23 cellular contexts compared by ENCODE assay signal in genomic region chr16:88321635-88322499, GRCh38.
A peak's percentile ranks its signal among the peaks of the same experiment; 100 is the strongest.
DNase-seq lines count a peak whose midpoint lies in the region; ATAC-seq, FAIRE-seq and TF ChIP-seq lines count a peak whose summit lies in the region.
"Had no signal": no experiment of that assay in that cellular context is flagged by ENCODE, and none has a peak within 500 bp of the region (broad histone marks: within the 10 kb centered on the region; RNA-seq: fewer than 3 reads in every experiment).

No MANE protein-coding gene starts in this region.

- CTCF ChIA-PET in HCT116 (lab: Charles Lee) (no interaction called here), Caco-2 (lab: Charles Lee) (interaction anchor here (0.6 kb wide), 1 partner anchor 171 kb away, joined by 3 read pairs; no protein-coding TSS in a partner anchor)

- no peaks in the 10 kb centered on the region for H4K20me1 ChIP-seq in HCT116 (ENCODE audit: insufficient read depth)
- H4K20me1 ChIP-seq: BLaER1 had no signal

- H3K4me2 ChIP-seq in HCT116 (ENCODE audit: low read length) (no peak overlapping the region), neuronal stem cell (ENCODE audit: insufficient read depth, low read length, poor library complexity, severe bottlenecking) (peak overlapping the region; percentile 18)

- H3K4ac ChIP-seq in neuronal stem cell (ENCODE audit: low read length): no peak overlapping the region

- no peak overlapping the region for H3K4me3 ChIP-seq in left ventricle myocardium inferior
- no peak overlapping the region for H3K4me3 ChIP-seq in HCT116 (replicated peaks in 1 of 2; ENCODE audit: low read depth in 1 of 2, low read length in 2 of 2)
- no peak overlapping the region for H3K4me3 ChIP-seq in bronchial epithelial cell (ENCODE audit: low read depth, low read length)
- H3K4me3 ChIP-seq in neuronal stem cell (ENCODE audit: low read length in 2 of 2): no peak overlapping the region
- no peak overlapping the region for H3K4me3 ChIP-seq in Caco-2 (ENCODE audit: low read depth, low read length)
- H3K4me3 ChIP-seq: BLaER1, HAP-1 had no signal

- intact Hi-C loops in Right ventricle myocardium inferior (cut with DNase I) (no loop called here), left ventricle myocardium inferior (cut with micrococcal nuclease) (no loop called here), HCT116 (cut with micrococcal nuclease) (no loop called here), left colon (cut with DNase I, micrococcal nuclease) (no loop called here), Caco-2 (cut with micrococcal nuclease; ENCODE audit: unreplicated experiment) (no loop called here)

- H2BK12ac ChIP-seq in neuronal stem cell (ENCODE audit: low read length): peak overlapping the region; percentile 58

- peaks cover 15% of the 10 kb centered on the region for H3K4me1 ChIP-seq in left ventricle myocardium inferior
- H3K4me1 ChIP-seq in HCT116 (ENCODE audit: control insufficient read depth in 1 of 2, insufficient read depth in 2 of 2, low read length in 2 of 2): peaks cover 0 to 10% of the 10 kb centered on the region in 2 experiments; a peak in 1 of 4 replicates
- no peaks in the 10 kb centered on the region for H3K4me1 ChIP-seq in neuronal stem cell (ENCODE audit: control insufficient read depth in 2 of 2, insufficient read depth in 1 of 2, low read depth in 1 of 2, low read length in 2 of 2)
- no peaks in the 10 kb centered on the region for H3K4me1 ChIP-seq in Caco-2
- H3K4me1 ChIP-seq: HAP-1 had no signal

- no peaks in the 10 kb centered on the region for H3K36me3 ChIP-seq in left ventricle myocardium inferior
- H3K36me3 ChIP-seq in HCT116 (ENCODE audit: control insufficient read depth in 1 of 2, insufficient read depth in 2 of 2, low read length in 2 of 2): no peaks in the 10 kb centered on the region
- no peaks in the 10 kb centered on the region for H3K36me3 ChIP-seq in bronchial epithelial cell (ENCODE audit: control insufficient read depth, insufficient read depth, low read length)
- H3K36me3 ChIP-seq in neuronal stem cell (replicated peaks in 1 of 2; ENCODE audit: control insufficient read depth in 2 of 2, insufficient read depth in 2 of 2, low read length in 2 of 2): peaks cover 0 to 2% of the 10 kb centered on the region in 2 donors
- no peaks in the 10 kb centered on the region for H3K36me3 ChIP-seq in Caco-2 (ENCODE audit: control insufficient read depth, insufficient read depth, low read length)
- H3K36me3 ChIP-seq: BLaER1, HAP-1 had no signal

- ATAC-seq in Right ventricle myocardium inferior: no peak
- ATAC-seq in HCT116: peak; percentile 39; the same call in 1 of the 2 replicates
- no peak for ATAC-seq in left colon
- ATAC-seq: CD8-positive, alpha-beta T cell had no signal

- H2AFZ ChIP-seq in HCT116 (ENCODE audit: low read depth, low read length, poor library complexity, severe bottlenecking): no peak overlapping the region
- no peak overlapping the region for H2AFZ ChIP-seq in neuronal stem cell (ENCODE audit: low read length)

- H3K14ac ChIP-seq in neuronal stem cell (ENCODE audit: low read length): peak overlapping the region; percentile 89

- H2BK15ac ChIP-seq in neuronal stem cell (ENCODE audit: low read length): peak overlapping the region; percentile 26

- TF ChIP-seq CTCF in left ventricle myocardium inferior (IDR thresholded peaks at IDR 0.05; ENCODE audit: borderline replicate concordance) (no peak), HCT116 (IDR thresholded peaks at IDR 0.05 in 2 of 3, conservative IDR thresholded peaks at IDR 0.05 in 1 of 3; ENCODE audit: borderline replicate concordance in 1 of 3, insufficient read depth in 1 of 3, low read depth in 2 of 3, low read length in 2 of 3) (no peak), bronchial epithelial cell (IDR thresholded peaks at IDR 0.05; ENCODE audit: insufficient read depth, low read length, severe bottlenecking) (no peak), Caco-2 (IDR thresholded peaks at IDR 0.05; ENCODE audit: insufficient read depth in 1 of 2, low read depth in 1 of 2, low read length in 1 of 2, severe bottlenecking in 1 of 2, unreplicated experiment in 1 of 2) (no peak)

- no peak overlapping the region for H2BK120ac ChIP-seq in neuronal stem cell (ENCODE audit: low read depth, low read length)

- no peaks in the 10 kb centered on the region for H3K9me2 ChIP-seq in HCT116 (ENCODE audit: insufficient read depth)

- no peak overlapping the region for H3K4me3 Mint-ChIP-seq in Caco-2 (ENCODE audit: unreplicated experiment)
- H3K4me3 Mint-ChIP-seq: B cell; CD4-positive, CD25-positive, alpha-beta regulatory T cell; CD8-positive, alpha-beta T cell had no signal

- DNase-seq in Right ventricle myocardium inferior (ENCODE audit: missing footprints) (peak; percentile 50), left ventricle myocardium inferior (no peak), HCT116 (ENCODE audit: low read depth, low spot score) (no peak), bronchial epithelial cell (ENCODE audit: low read depth) (no peak), neuronal stem cell (ENCODE audit: low spot score) (no peak), left colon (no peak), NCI-H1694 (lab: John Stamatoyannopoulos, UW) (no peak), Caco-2 (no peak)
- DNase-seq: Calu3; CD8-positive, alpha-beta T cell; DMS79 treated with DMSO at 0.1 percent for 48 hours; GF-D8; GOT3 had no signal

- H3K27me3 Mint-ChIP-seq in Caco-2 (ENCODE audit: insufficient read depth, unreplicated experiment): no peaks in the 10 kb centered on the region

- no peaks in the 10 kb centered on the region for H3K79me1 ChIP-seq in neuronal stem cell (ENCODE audit: low read depth, low read length)

- H4K8ac ChIP-seq in neuronal stem cell (ENCODE audit: low read depth, low read length): no peak overlapping the region

- no peak overlapping the region for H3K9ac ChIP-seq in HCT116 (ENCODE audit: low read length)
- peak overlapping the region; percentile 21 for H3K9ac ChIP-seq in neuronal stem cell (ENCODE audit: low read depth, low read length, poor library complexity)
- H3K9ac ChIP-seq: BLaER1 had no signal

- no peak overlapping the region for H4K91ac ChIP-seq in neuronal stem cell (ENCODE audit: low read depth, low read length, poor library complexity)

- no peak overlapping the region for H3K23ac ChIP-seq in neuronal stem cell (ENCODE audit: low read depth, low read length, poor library complexity)

- no peak overlapping the region for H3K27ac ChIP-seq in left ventricle myocardium inferior (replicated peaks)
- H3K27ac ChIP-seq in HCT116 (ENCODE audit: low read depth, low read length): no peak overlapping the region
- no peak overlapping the region for H3K27ac ChIP-seq in neuronal stem cell (replicated peaks; ENCODE audit: low read length)
- H3K27ac ChIP-seq: 22Rv1, BLaER1, C4-2B had no signal

- H3K27ac Mint-ChIP-seq in Caco-2 (ENCODE audit: unreplicated experiment): no peak overlapping the region
- H3K27ac Mint-ChIP-seq: B cell; CD4-positive, CD25-positive, alpha-beta regulatory T cell; CD8-positive, alpha-beta T cell had no signal

- peak overlapping the region; percentile 35 for H3K18ac ChIP-seq in neuronal stem cell (ENCODE audit: low read length)

- H3K4me1 Mint-ChIP-seq in Caco-2 (ENCODE audit: low read depth, unreplicated experiment): no peaks in the 10 kb centered on the region
- H3K4me1 Mint-ChIP-seq: B cell; CD4-positive, CD25-positive, alpha-beta regulatory T cell had no signal

- POLR2A ChIA-PET in HCT116 (lab: Charles Lee): no interaction called here
- POLR2A ChIA-PET in Caco-2 (lab: Charles Lee): no interaction called here

- peak overlapping the region; percentile 13 for H2BK5ac ChIP-seq in neuronal stem cell (ENCODE audit: low read length)

- no peak for TF ChIP-seq POLR2A in HCT116 (IDR thresholded peaks at IDR 0.05; ENCODE audit: borderline replicate concordance, extremely low read depth, insufficient read depth, insufficient read length)

- peak overlapping the region; percentile 88 for H2AK5ac ChIP-seq in neuronal stem cell (ENCODE audit: low read depth, low read length)

- BruUV-seq in HCT116 (replicated peaks; lab: Mats Ljungman, UMichigan) (no TSS peak), Caco-2 (replicated peaks; lab: Mats Ljungman, UMichigan) (no TSS peak)

- no peaks in the 10 kb centered on the region for H3K79me2 ChIP-seq in HCT116 (ENCODE audit: insufficient read depth, low read length)

- H3K36me3 Mint-ChIP-seq in Caco-2 (ENCODE audit: insufficient read depth, unreplicated experiment): no peaks in the 10 kb centered on the region
- H3K36me3 Mint-ChIP-seq: CD4-positive, CD25-positive, alpha-beta regulatory T cell; CD8-positive, alpha-beta T cell had no signal

- TF ChIP-seq RAD21 in HCT116 (IDR thresholded peaks at IDR 0.05; ENCODE audit: low read depth): no peak

- H3K9me3 Mint-ChIP-seq in Caco-2 (ENCODE audit: unreplicated experiment): no peaks in the 10 kb centered on the region
- H3K9me3 Mint-ChIP-seq: CD8-positive, alpha-beta T cell had no signal

- no CpG with 5 or more reads among the region's 32 CpGs for WGBS in neuronal stem cell (ENCODE audit: extremely low coverage in 2 of 2, insufficient read length in 2 of 2, insufficient replicate concordance in 1 of 2), 2 donors

- H3K27me3 ChIP-seq in left ventricle myocardium inferior (ENCODE audit: low read depth) (peaks cover 22% of the 10 kb centered on the region), HCT116 (ENCODE audit: insufficient read depth, low read length) (no peaks in the 10 kb centered on the region), bronchial epithelial cell (ENCODE audit: control insufficient read depth, insufficient read depth, low read length) (no peaks in the 10 kb centered on the region), neuronal stem cell (ENCODE audit: control insufficient read depth in 3 of 3, insufficient read depth in 3 of 3, low read depth in 1 of 3, low read length in 3 of 3) (no peaks in the 10 kb centered on the region), Caco-2 (replicated peaks; ENCODE audit: control insufficient read depth, insufficient read depth, low read length) (no peaks in the 10 kb centered on the region)
- H3K27me3 ChIP-seq: BLaER1 had no signal

- RAD21 ChIA-PET in HCT116 (lab: Charles Lee; ENCODE audit: low non-redundant PET in 1 of 2, low total read pairs in 2 of 2, uncharacterized antibody in 2 of 2, unreplicated experiment in 2 of 2): interaction anchor here in 1 of 2 experiments (0.6 kb wide), 1 partner anchor 39 kb away, joined by 3 read pairs; no protein-coding TSS in a partner anchor

- peak; percentile 82 for FAIRE-seq in bronchial epithelial cell (lab: Jason Lieb, UNC)
- FAIRE-seq: A204.1, GM12891, GM18507, H54 had no signal

- H3K9me3 ChIP-seq in left ventricle myocardium inferior (replicated peaks): no peaks in the 10 kb centered on the region
- peaks cover 0 to 15% of the 10 kb centered on the region in 2 experiments; a peak in 1 of 4 replicates for H3K9me3 ChIP-seq in HCT116 (ENCODE audit: control insufficient read depth in 1 of 2, insufficient read depth in 1 of 2, low read depth in 1 of 2, low read length in 2 of 2)
- H3K9me3 ChIP-seq in neuronal stem cell (replicated peaks in 1 of 2; ENCODE audit: control insufficient read depth in 2 of 2, insufficient read depth in 1 of 2, low read depth in 1 of 2, low read length in 2 of 2): peaks cover 0 to 4% of the 10 kb centered on the region in 2 donors
- peaks cover 9% of the 10 kb centered on the region; the same call in 1 of the 2 replicates for H3K9me3 ChIP-seq in Caco-2
- H3K9me3 ChIP-seq: BLaER1, HAP-1 had no signal

TF ChIP-seq in HCT116, 20 proteins besides CTCF, POLR2A, EP300 and RAD21 (continues in another document):
- TF ChIP-seq EGR1 (IDR thresholded peaks at IDR 0.05; ENCODE audit: low read depth): no peak
- no peak for TF ChIP-seq EZH2phosphoT487 (IDR thresholded peaks at IDR 0.05; ENCODE audit: borderline replicate concordance)
